Comparison of ENCODE assay signal across 27 cellular contexts in genomic region chr12:132619301-132620112, GRCh38. TPM values are rescaled to one million over a fixed set of nuclear protein-coding genes. Genes with fewer than 3 reads are reported as not detected.
DNase-seq lines count a peak whose midpoint lies in the region; ATAC-seq and TF ChIP-seq lines count a peak whose summit lies in the region.
"Had no signal": no experiment of that assay in that cellular context is flagged by ENCODE, and none has a peak within 500 bp of the region (broad histone marks: within the 10 kb centered on the region; RNA-seq: fewer than 3 reads in every experiment).

No MANE protein-coding gene starts in this region.

- H3K36me3 ChIP-seq in GM23338 (ENCODE audit: insufficient read depth) (no peaks in the 10 kb centered on the region), mucosa of descending colon (ENCODE audit: low read depth) (no peaks in the 10 kb centered on the region), Peyer's patch (peaks cover 0 to 6% (median 0%) of the 10 kb centered on the region in 3 donors), MM.1S (replicated peaks; ENCODE audit: insufficient read depth, low read length) (no peaks in the 10 kb centered on the region)
- H3K36me3 ChIP-seq: uterus had no signal

- H3F3A ChIP-seq in GM23338 (replicated peaks; ENCODE audit: low read depth) (0 out of 2 replicates have a peak, but pooled peaks cover 3% of the 10 kb centered on the region), MM.1S (ENCODE audit: insufficient read depth, low read length) (no peaks in the 10 kb centered on the region)

- H3K4me3 ChIP-seq in GM23338 (peak overlapping the region; percentile 44), mucosa of descending colon (no peak overlapping the region), Peyer's patch (no peak overlapping the region), MM.1S (ENCODE audit: low read length) (no peak overlapping the region)
- H3K4me3 ChIP-seq: lung, PC-9, uterus had no signal

- H3K27me3 ChIP-seq in GM23338 (ENCODE audit: insufficient read depth) (peaks cover 54% of the 10 kb centered on the region), Peyer's patch (peaks cover 0 to 26% of the 10 kb centered on the region in 2 donors), MM.1S (replicated peaks; ENCODE audit: insufficient read depth, low read length) (no peaks in the 10 kb centered on the region)

- intact Hi-C loops in mucosa of descending colon (cut with DNase I, micrococcal nuclease), result no loop called here

- DNase-seq in NCI-H748 (lab: John Stamatoyannopoulos, UW; ENCODE audit: unreplicated experiment), result peak; percentile 36
- DNase-seq in NCI-H748 treated with DMSO at 0.1 percent for 48 hours (lab: John Stamatoyannopoulos, UW), result no peak
- peak; percentile 46 for DNase-seq in GM23338 (ENCODE audit: low spot score)
- DNase-seq in WTC11 (ENCODE audit: low spot score), result no peak
- peak in 2 of 3 donors; percentile 20 to 43 for DNase-seq in mucosa of descending colon
- no peak for DNase-seq in Peyer's patch
- no peak for DNase-seq in MM.1S
- DNase-seq in omental fat pad (ENCODE audit: low spot score), result no peak
- DNase-seq: activated CD4-positive, alpha-beta T cell treated with anti-CD3 and anti-CD28 coated beads for 48 hours; amygdala; CD4-positive, alpha-beta memory T cell; Kasumi-1; natural killer cell; NCI-H510A; PC-9; SIG-M5; stimulated activated naive CD4-positive, alpha-beta T cell treated with Interleukin-2 at 50 U/mL for 16 hours; SW 1271; uterus had no signal

- ATAC-seq in GM23338, result peak; percentile 10
- peak; percentile 6 for ATAC-seq in WTC11
- no peak for ATAC-seq in mucosa of descending colon
- ATAC-seq in omental fat pad (ENCODE audit: low FRiP score), result no peak
- ATAC-seq: activated naive CD4-positive, alpha-beta T cell treated with anti-CD3 and anti-CD28 coated beads, Interleukin-2, amount 50 U/mL, for 72 hours; gastroesophageal sphincter; natural killer cell had no signal

- H3K79me2 ChIP-seq in GM23338 (replicated peaks; ENCODE audit: insufficient read depth) (no peaks in the 10 kb centered on the region), MM.1S (ENCODE audit: low read length) (no peaks in the 10 kb centered on the region)

- H3K9me3 Mint-ChIP-seq in GM23338 (peaks cover 30% of the 10 kb centered on the region), WTC11 (no peaks in the 10 kb centered on the region)
- H3K9me3 Mint-ChIP-seq: natural killer cell had no signal

- H3K9me3 ChIP-seq in mucosa of descending colon (peaks cover 10% of the 10 kb centered on the region), Peyer's patch (peaks cover 0 to 13% (median 7%) of the 10 kb centered on the region in 4 donors), MM.1S (replicated peaks; ENCODE audit: insufficient read depth, low read length) (no peaks in the 10 kb centered on the region)

- no peak overlapping the region for H3K4me3 Mint-ChIP-seq in GM23338
- no peak overlapping the region for H3K4me3 Mint-ChIP-seq in WTC11
- H3K4me3 Mint-ChIP-seq: CD4-positive, alpha-beta memory T cell; natural killer cell had no signal

- H3K9me2 ChIP-seq in GM23338 (ENCODE audit: insufficient read depth), result no peaks in the 10 kb centered on the region
- no peaks in the 10 kb centered on the region for H3K9me2 ChIP-seq in MM.1S (replicated peaks; ENCODE audit: insufficient read depth, low read length)

- H3K4me2 ChIP-seq in GM23338 (peak overlapping the region; percentile 68), MM.1S (ENCODE audit: low read depth, low read length) (no peak overlapping the region)
- H3K4me2 ChIP-seq: PC-9 had no signal

- H3K27ac Mint-ChIP-seq in GM23338 (no peak overlapping the region), WTC11 (no peak overlapping the region)
- H3K27ac Mint-ChIP-seq: activated naive CD4-positive, alpha-beta T cell treated with anti-CD3 and anti-CD28 coated beads, Interleukin-2, amount 50 U/mL, for 72 hours; CD4-positive, alpha-beta memory T cell; natural killer cell had no signal

- H2AFZ ChIP-seq in GM23338, result no peak overlapping the region
- no peak overlapping the region for H2AFZ ChIP-seq in MM.1S (ENCODE audit: low read length)
- H2AFZ ChIP-seq: PC-9 had no signal

- H3K4me1 ChIP-seq in GM23338 (ENCODE audit: insufficient read depth), result peaks cover 6% of the 10 kb centered on the region; the same call in 1 of the 2 replicates
- H3K4me1 ChIP-seq in mucosa of descending colon (ENCODE audit: low read depth), result peaks cover 4% of the 10 kb centered on the region
- H3K4me1 ChIP-seq in Peyer's patch, result peaks cover 0 to 19% (median 0%) of the 10 kb centered on the region in 4 donors
- H3K4me1 ChIP-seq in MM.1S (ENCODE audit: low read length), result no peaks in the 10 kb centered on the region

- H3K9ac ChIP-seq in MM.1S (ENCODE audit: low read length), result no peak overlapping the region

- no peak overlapping the region for H3K27ac ChIP-seq in GM23338 (ENCODE audit: low read depth)
- H3K27ac ChIP-seq in Peyer's patch, result no peak overlapping the region
- no peak overlapping the region for H3K27ac ChIP-seq in MM.1S (ENCODE audit: low read length)
- H3K27ac ChIP-seq: PC-9, uterus had no signal

- TF ChIP-seq POLR2A in Peyer's patch (IDR thresholded peaks at IDR 0.05), result no peak

- H4K20me1 ChIP-seq in GM23338 (replicated peaks; ENCODE audit: insufficient read depth) (0 out of 2 replicates have a peak, but pooled peaks cover 6% of the 10 kb centered on the region), MM.1S (ENCODE audit: insufficient read depth, low read length) (no peaks in the 10 kb centered on the region)

- peaks cover 17% of the 10 kb centered on the region for H3K36me3 Mint-ChIP-seq in GM23338 (ENCODE audit: low read depth)
- H3K36me3 Mint-ChIP-seq in WTC11, result 0 out of 2 replicates have a peak, but pooled peaks cover 3% of the 10 kb centered on the region
- H3K36me3 Mint-ChIP-seq: CD4-positive, alpha-beta memory T cell; natural killer cell had no signal

- TF ChIP-seq CTCF in GM23338 (conservative IDR thresholded peaks at IDR 0.05; ENCODE audit: low read depth in 2 of 2) (no peak), WTC11 (IDR thresholded peaks at IDR 0.05) (no peak), mucosa of descending colon (IDR thresholded peaks at IDR 0.05) (no peak), Peyer's patch (IDR thresholded peaks at IDR 0.05) (no peak), MM.1S (IDR thresholded peaks at IDR 0.05; ENCODE audit: low read length) (no peak), omental fat pad (IDR thresholded peaks at IDR 0.05) (no peak)

- H3K27me3 Mint-ChIP-seq in GM23338 (ENCODE audit: insufficient read depth, low read depth, poor library complexity) (peaks cover 51% of the 10 kb centered on the region), WTC11 (ENCODE audit: low read depth) (peaks cover 47% of the 10 kb centered on the region)

- POLR2A ChIA-PET in WTC11 (lab: Charles Lee), result no interaction called here

- H3K4me1 Mint-ChIP-seq in GM23338 (peaks cover 14% of the 10 kb centered on the region), WTC11 (peaks cover 5% of the 10 kb centered on the region)

- CTCF ChIA-PET in WTC11 (lab: Charles Lee), result interaction anchor here (1.2 to 4.6 kb wide), 7 partner anchors 16 to 205 kb away, joined by 3 to 23 read pairs (median 14); no protein-coding TSS in a partner anchor

TF ChIP-seq in WTC11, 78 proteins besides CTCF, POLR2A, EP300 and RAD21 (continues in another document):
- TF ChIP-seq SMAD3 (CRISPR knock-in tag; IDR thresholded peaks at IDR 0.05; ENCODE audit: borderline replicate concordance), result no peak
- TF ChIP-seq ZNF317 (CRISPR knock-in tag; IDR thresholded peaks at IDR 0.05; ENCODE audit: borderline replicate concordance, low read depth), result no peak
- TF ChIP-seq TP53 (CRISPR knock-in tag; IDR thresholded peaks at IDR 0.05), result no peak
- no peak for TF ChIP-seq GRHL2 (CRISPR knock-in tag; IDR thresholded peaks at IDR 0.05; ENCODE audit: insufficient replicate concordance, severe bottlenecking)
- TF ChIP-seq MYBL2 (CRISPR knock-in tag; IDR thresholded peaks at IDR 0.05), result no peak
- no peak for TF ChIP-seq KAT7 (CRISPR knock-in tag; IDR thresholded peaks at IDR 0.05; ENCODE audit: borderline replicate concordance)
- no peak for TF ChIP-seq AFF4 (CRISPR knock-in tag; IDR thresholded peaks at IDR 0.05; ENCODE audit: borderline replicate concordance)
- no peak for TF ChIP-seq ZNF219 (CRISPR knock-in tag; IDR thresholded peaks at IDR 0.05; ENCODE audit: borderline replicate concordance)

RNA-seq across cellular contexts. Expression of gene P2RX2, which starts 0.9 kb away (rescaled TPM):
- 1.7 and 3.0 TPM in 2 replicates for total RNA-seq in GM23338 (2014; rRNA removed; shearing (Covaris generic))
- 1.1 and 2.3 TPM in 2 replicates for polyA plus RNA-seq in GM23338 (2016; fragmentation: Nextera tagmentation; extraction: Ambion mirVana)
- 1.6 to 2.6 TPM (median 2.1 TPM) in 3 replicates for total RNA-seq in WTC11 (2021)
- 1 to 10 TPM in 1 of 3 donors, under 1 TPM in 2; 0.19 to 1.4 (median 0.32) TPM for total RNA-seq in mucosa of descending colon
- total RNA-seq in Peyer's patch, result 1 to 10 TPM in 3 of 4 donors, not detected in 1; 3.8 to 4.7 (median 4.1) TPM
- total RNA-seq in omental fat pad, result 1 to 10 TPM in 1 of 4 donors, under 1 TPM in 1, not detected in 2; 0.74 to 2.8 TPM
- total RNA-seq: activated CD8-positive, alpha-beta memory T cell treated with anti-CD3 and anti-CD28 coated beads for 36 hours; activated naive CD4-positive, alpha-beta T cell treated with anti-CD3 and anti-CD28 coated beads, Interleukin-2, amount 50 U/mL, for 72 hours; CD4-positive, alpha-beta memory T cell; chondrocyte; natural killer cell; osteocyte; PC-9; renal cortical epithelial cell; uterus had no signal
- polyA plus RNA-seq: CD4-positive, alpha-beta memory T cell had no signal

RNA-seq across cellular contexts. Expression of gene LRCOL1, which starts 9.1 kb away (rescaled TPM):
- total RNA-seq in GM23338 (2014; rRNA removed; shearing (Covaris generic)), result 1.7 TPM in 1 of 2 replicates, not detected in the other
- not detected in 2 replicates for polyA plus RNA-seq in GM23338 (2016; fragmentation: Nextera tagmentation; extraction: Ambion mirVana)
- total RNA-seq in WTC11 (2021) (0.24 TPM in 1 of 3 replicates, not detected in the others), mucosa of descending colon (not detected), Peyer's patch (not detected), omental fat pad (not detected)
- total RNA-seq: activated CD8-positive, alpha-beta memory T cell treated with anti-CD3 and anti-CD28 coated beads for 36 hours; activated naive CD4-positive, alpha-beta T cell treated with anti-CD3 and anti-CD28 coated beads, Interleukin-2, amount 50 U/mL, for 72 hours; CD4-positive, alpha-beta memory T cell; chondrocyte; gastroesophageal sphincter; mononuclear cell; natural killer cell; osteocyte; PC-9 had no signal
- polyA plus RNA-seq: CD4-positive, alpha-beta memory T cell had no signal

Comparison
In these comparisons a context has a peak if more than half of its experiments do, and no peak if none do; other contexts are left out.
1. DNase-seq: peak in NCI-H748 (single experiment), GM23338 (single experiment) and mucosa of descending colon (2 of 3); none in NCI-H748 treated with DMSO at 0.1 percent for 48 hours (single experiment), WTC11 (single experiment), Peyer's patch (0 of 3), MM.1S (single experiment) and omental fat pad (single experiment).
2. ATAC-seq: peak in GM23338 (single experiment) and WTC11 (single experiment); none in mucosa of descending colon (single experiment) and omental fat pad (single experiment).